ENCODE assay signal across 8 cellular contexts in the genomic region with DNA sequence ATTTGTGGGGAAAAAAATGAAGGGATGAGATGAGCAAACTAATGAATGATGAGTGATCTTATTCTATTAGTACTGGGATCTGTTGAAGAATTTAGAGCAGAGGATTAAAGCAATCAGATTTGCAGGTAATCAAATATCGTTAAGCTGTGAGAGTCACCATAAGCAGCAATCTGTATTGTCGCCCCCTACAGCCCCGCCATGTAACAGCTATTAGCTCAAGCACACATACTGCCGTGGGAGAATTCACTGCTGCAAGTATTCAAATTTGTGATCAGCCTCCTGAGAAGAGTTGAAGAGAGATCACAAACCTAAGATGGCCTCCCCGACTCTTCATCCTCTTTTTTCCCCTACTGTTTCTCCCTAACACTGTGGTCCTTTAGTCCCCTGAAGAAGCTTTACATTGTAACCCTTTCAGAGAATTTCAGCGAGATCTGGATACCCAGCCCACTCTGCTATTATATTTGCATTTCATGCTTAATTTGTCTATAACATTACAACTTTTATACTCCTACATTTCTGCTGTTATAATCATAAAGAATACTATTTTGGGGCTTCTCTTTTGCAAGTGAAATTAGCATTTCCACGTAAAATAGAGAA. TPM values are rescaled to one million over a fixed set of nuclear protein-coding genes. Genes with fewer than 3 reads are reported as not detected.
DNase-seq lines count a peak whose midpoint lies in the region; ATAC-seq, FAIRE-seq and TF ChIP-seq lines count a peak whose summit lies in the region.

No MANE protein-coding gene starts in this region.

- H3K27ac ChIP-seq in heart right ventricle (no peak overlapping the region), kidney (ENCODE audit: low read depth in 2 of 2, low read length in 2 of 2) (no peak overlapping the region), aorta (ENCODE audit: low read depth in 1 of 2, low read length in 2 of 2) (no peak overlapping the region)

- H3K9me3 ChIP-seq in heart right ventricle, result peaks cover 0 to 14% (median 4%) of the 10 kb centered on the region in 11 donors
- peaks cover 2 to 7% of the 10 kb centered on the region in 2 donors for H3K9me3 ChIP-seq in kidney (ENCODE audit: control insufficient read depth in 1 of 2, low read length in 2 of 2)
- no peaks in the 10 kb centered on the region for H3K9me3 ChIP-seq in aorta (ENCODE audit: control insufficient read depth, low read length)

- DNase-seq in heart right ventricle (peak in 1 of 2 donors; percentile 7), left cardiac atrium (no peak), NCI-H526 treated with DMSO at 0.1 percent for 48 hours (lab: John Stamatoyannopoulos, UW) (peak; percentile 14), kidney (no peak), aorta (no peak)
- peak; percentile 42 for DNase-seq in stimulated activated naive CD8-positive, alpha-beta T cell treated with anti-CD3 and anti-CD28 coated beads, Interleukin-15, Interleukin-2, amounts not matched to agents 100 U/mL and 50 U/mL, for 24 hours

- no peak for FAIRE-seq in kidney (lab: Jason Lieb, UNC)

- peaks cover 13% of the 10 kb centered on the region for H3K9me3 Mint-ChIP-seq in activated naive CD4-positive, alpha-beta T cell treated with anti-CD3 and anti-CD28 coated beads, Interleukin-2, amount 50 U/mL, for 24 hours

- peaks cover 18% of the 10 kb centered on the region for H3K4me1 Mint-ChIP-seq in activated naive CD4-positive, alpha-beta T cell treated with anti-CD3 and anti-CD28 coated beads, Interleukin-2, amount 50 U/mL, for 24 hours

- peaks cover 4% of the 10 kb centered on the region for H3K36me3 Mint-ChIP-seq in activated naive CD4-positive, alpha-beta T cell treated with anti-CD3 and anti-CD28 coated beads, Interleukin-2, amount 50 U/mL, for 24 hours

- H3K4me3 Mint-ChIP-seq in activated naive CD4-positive, alpha-beta T cell treated with anti-CD3 and anti-CD28 coated beads, Interleukin-2, amount 50 U/mL, for 24 hours, result peak overlapping the region; percentile 24

- H3K4me1 ChIP-seq in heart right ventricle (no peaks in the 10 kb centered on the region), kidney (ENCODE audit: control insufficient read depth in 1 of 2, insufficient read depth in 1 of 2, low read depth in 1 of 2, low read length in 2 of 2) (no peaks in the 10 kb centered on the region), aorta (ENCODE audit: control insufficient read depth in 1 of 2, insufficient read depth in 2 of 2, low read length in 2 of 2) (no peaks in the 10 kb centered on the region)

- TF ChIP-seq CTCF in heart right ventricle (IDR thresholded peaks at IDR 0.05) (peak in 8 of 9 donors; percentile 7 to 69 (median 60)), kidney (IDR thresholded peaks at IDR 0.05; ENCODE audit: borderline replicate concordance, extremely low read depth, insufficient read depth) (peak; percentile 37)

- 31% methylated on average over 7 of the region's 7 CpGs for WGBS in heart right ventricle, 2 donors
- 27 to 28% methylated on average over 7 of the region's 7 CpGs for WGBS in aorta, 2 donors

- H3K27me3 Mint-ChIP-seq in activated naive CD4-positive, alpha-beta T cell treated with anti-CD3 and anti-CD28 coated beads, Interleukin-2, amount 50 U/mL, for 24 hours, result peaks cover 2% of the 10 kb centered on the region

- intact Hi-C loops in heart right ventricle (cut with DNase I) (no loop called here), left cardiac atrium (cut with DNase I) (no loop called here), kidney (cut with DNase I) (no loop called here), aorta (cut with DNase I) (no loop called here)

- ATAC-seq in heart right ventricle, result no peak
- no peak for ATAC-seq in left cardiac atrium
- peak; percentile 53 for ATAC-seq in stimulated activated naive CD8-positive, alpha-beta T cell treated with anti-CD3 and anti-CD28 coated beads, Interleukin-15, Interleukin-2, amounts not matched to agents 100 U/mL and 50 U/mL, for 24 hours
- no peak for ATAC-seq in GM21529 (IDR thresholded peaks at IDR 0.05; ENCODE audit: unreplicated experiment)
- ATAC-seq in aorta (ENCODE audit: low FRiP score), result no peak

- H3K4me3 ChIP-seq in heart right ventricle (no peak overlapping the region), kidney (ENCODE audit: low read length in 2 of 2) (no peak overlapping the region), aorta (ENCODE audit: low read length in 2 of 2) (no peak overlapping the region)

- no peak overlapping the region for H3K9ac ChIP-seq in kidney (ENCODE audit: low read length in 2 of 2)

- H3K27ac Mint-ChIP-seq in activated naive CD4-positive, alpha-beta T cell treated with anti-CD3 and anti-CD28 coated beads, Interleukin-2, amount 50 U/mL, for 24 hours, result peak overlapping the region; percentile 68

- H3K36me3 ChIP-seq in heart right ventricle (no peaks in the 10 kb centered on the region), kidney (ENCODE audit: control insufficient read depth in 1 of 2, insufficient read depth in 2 of 2, low read length in 2 of 2) (no peaks in the 10 kb centered on the region), aorta (ENCODE audit: control insufficient read depth in 1 of 2, insufficient read depth in 2 of 2, low read length in 1 of 2) (no peaks in the 10 kb centered on the region)

- H3K27me3 ChIP-seq in heart right ventricle, result peaks cover 0 to 19% (median 13%) of the 10 kb centered on the region in 7 donors
- peaks cover 0 to 2% of the 10 kb centered on the region in 2 donors for H3K27me3 ChIP-seq in aorta (ENCODE audit: control insufficient read depth in 1 of 2, insufficient read depth in 2 of 2, low read length in 1 of 2)

RNA-seq across cellular contexts. Expression of gene PHF24, which starts 28.5 kb away (rescaled TPM):
- total RNA-seq in heart right ventricle, result 1 to 10 TPM in 1 of 10 donors, under 1 TPM in 9; 0.11 to 2.2 (median 0.44) TPM
- under 1 TPM; 0.07 to 0.09 TPM for polyA plus RNA-seq in heart right ventricle
- total RNA-seq in left cardiac atrium, result under 1 TPM; 0.32 to 0.47 TPM
- 0.98 TPM for total RNA-seq in kidney
- polyA plus RNA-seq in kidney (ENCODE audit: insufficient read depth, low read depth, low replicate concordance), result 0.09 TPM
- under 1 TPM; 0.57 to 0.88 TPM for total RNA-seq in aorta
- not detected for polyA plus RNA-seq in aorta

RNA-seq across cellular contexts. Expression of gene DNAJB5, which starts 59.9 kb away (rescaled TPM):
- total RNA-seq in heart right ventricle, result 100 to 1,000 TPM in 3 of 10 donors, 10 to 100 TPM in 7; 49.0 to 206 (median 85.1) TPM
- polyA plus RNA-seq in heart right ventricle, result 100 to 1,000 TPM in 1 of 2 donors, 10 to 100 TPM in 1; 44.0 to 107 TPM
- total RNA-seq in left cardiac atrium, result 10 to 100 TPM; 31.2 to 67.7 TPM
- total RNA-seq in kidney, result 10.6 TPM
- 9.7 TPM for polyA plus RNA-seq in kidney (ENCODE audit: insufficient read depth, low read depth, low replicate concordance)
- total RNA-seq in aorta, result 10 to 100 TPM; 33.7 to 96.0 TPM
- 10 to 100 TPM; 15.7 to 29.2 TPM for polyA plus RNA-seq in aorta

Comparison
In these comparisons a context has a peak if more than half of its experiments do, and no peak if none do; other contexts are left out.
1. DNase-seq: peak in NCI-H526 treated with DMSO at 0.1 percent for 48 hours (single experiment) and stimulated activated naive CD8-positive, alpha-beta T cell treated with anti-CD3 and anti-CD28 coated beads, Interleukin-15, Interleukin-2, amounts not matched to agents 100 U/mL and 50 U/mL, for 24 hours (single experiment); none in left cardiac atrium (single experiment), kidney (single experiment) and aorta (0 of 2).